In genomic region chr19:14136509-14137281, GRCh38 we compare ENCODE assay signal across 8 cellular contexts. TPM values are rescaled to one million over a fixed set of nuclear protein-coding genes. Genes with fewer than 3 reads are reported as not detected.
DNase-seq lines count a peak whose midpoint lies in the region; FAIRE-seq and TF ChIP-seq lines count a peak whose summit lies in the region.

TSS of gene ASF1B (minus strand) at chr19:14136589. CDS start at chr19:14136456, 133 bp downstream.

- peak within 1 kb of the TSS; percentile 98 for H3K18ac ChIP-seq in neuronal stem cell (ENCODE audit: low read length)

- H3K4me3 Mint-ChIP-seq in HFFc6: peak within 1 kb of the TSS; percentile 91
- H3K4me3 Mint-ChIP-seq in activated naive CD4-positive, alpha-beta T cell treated with anti-CD3 and anti-CD28 coated beads for 36 hours: peak within 1 kb of the TSS; percentile 83

- H3K4me3 ChIP-seq in GM08714 (ENCODE audit: low read length) (peak within 1 kb of the TSS; percentile 98), neuronal stem cell (ENCODE audit: low read length in 2 of 2) (peak within 1 kb of the TSS; percentile 98 to 100)

- no peak within 1 kb of the TSS for H2BK15ac ChIP-seq in neuronal stem cell (ENCODE audit: low read length)

- no peak within 1 kb of the TSS for H2BK12ac ChIP-seq in neuronal stem cell (ENCODE audit: low read length)

- peak within 1 kb of the TSS; percentile 82 for H2BK5ac ChIP-seq in neuronal stem cell (ENCODE audit: low read length)

- peaks cover 2 to 20% of the 10 kb centered on the region in 2 donors for H3K36me3 ChIP-seq in neuronal stem cell (replicated peaks in 1 of 2; ENCODE audit: control insufficient read depth in 2 of 2, insufficient read depth in 2 of 2, low read length in 2 of 2)

- no CpG with 5 or more reads among the region's 78 CpGs for WGBS in neuronal stem cell (ENCODE audit: extremely low coverage in 2 of 2, insufficient read length in 2 of 2, insufficient replicate concordance in 1 of 2), 2 donors

- H3K4me1 Mint-ChIP-seq in HFFc6 (ENCODE audit: low read depth): peaks cover 40% of the 10 kb centered on the region
- peaks cover 41% of the 10 kb centered on the region for H3K4me1 Mint-ChIP-seq in activated naive CD4-positive, alpha-beta T cell treated with anti-CD3 and anti-CD28 coated beads for 36 hours (ENCODE audit: low read depth)

- peaks cover 13 to 18% of the 10 kb centered on the region in 2 donors for H3K4me1 ChIP-seq in neuronal stem cell (ENCODE audit: control insufficient read depth in 2 of 2, insufficient read depth in 1 of 2, low read depth in 1 of 2, low read length in 2 of 2)

- peaks cover 4% of the 10 kb centered on the region for H3K27me3 Mint-ChIP-seq in HFFc6 (ENCODE audit: insufficient read depth)
- H3K27me3 Mint-ChIP-seq in activated naive CD4-positive, alpha-beta T cell treated with anti-CD3 and anti-CD28 coated beads for 36 hours (ENCODE audit: low read depth): no peaks in the 10 kb centered on the region

- peak within 1 kb of the TSS; percentile 99 for H3K9ac ChIP-seq in neuronal stem cell (ENCODE audit: low read depth, low read length, poor library complexity)

- H3K27me3 ChIP-seq in neuronal stem cell (ENCODE audit: control insufficient read depth in 3 of 3, insufficient read depth in 3 of 3, low read depth in 1 of 3, low read length in 3 of 3): no peaks in the 10 kb centered on the region

- H2BK120ac ChIP-seq in neuronal stem cell (ENCODE audit: low read depth, low read length): peak within 1 kb of the TSS; percentile 47

- CTCF ChIA-PET in activated naive CD4-positive, alpha-beta T cell treated with anti-CD3 and anti-CD28 coated beads for 36 hours (lab: Charles Lee): interaction anchor here (0.6 to 3.6 kb wide), 45 partner anchors 9 to 363 kb away, joined by 3 to 17 read pairs (median 4); partner anchors contain the start of genes C19orf67, MISP3 and PRKACA

- peak within 1 kb of the TSS; percentile 94 for H3K4me2 ChIP-seq in neuronal stem cell (ENCODE audit: insufficient read depth, low read length, poor library complexity, severe bottlenecking)

- H2AK5ac ChIP-seq in neuronal stem cell (ENCODE audit: low read depth, low read length): peak within 1 kb of the TSS; percentile 90

- TF ChIP-seq CTCF in HFFc6 (IDR thresholded peaks at IDR 0.05): peak; percentile 79

- peaks cover 4% of the 10 kb centered on the region for H3K79me1 ChIP-seq in neuronal stem cell (ENCODE audit: low read depth, low read length)

- no peaks in the 10 kb centered on the region for H3K36me3 Mint-ChIP-seq in HFFc6 (ENCODE audit: low read depth)
- peaks cover 20% of the 10 kb centered on the region for H3K36me3 Mint-ChIP-seq in activated naive CD4-positive, alpha-beta T cell treated with anti-CD3 and anti-CD28 coated beads for 36 hours (ENCODE audit: low read depth)

- peak within 1 kb of the TSS; percentile 95 for H3K27ac Mint-ChIP-seq in HFFc6
- H3K27ac Mint-ChIP-seq in activated naive CD4-positive, alpha-beta T cell treated with anti-CD3 and anti-CD28 coated beads for 36 hours: peak within 1 kb of the TSS; percentile 91

- DNase-seq in HFFc6 (peak; percentile 100), NAMALWA (ENCODE audit: low spot score) (peak; percentile 100), SK-N-DZ (ENCODE audit: low spot score) (peak; percentile 100), frontal cortex (ENCODE audit: low spot score in 2 of 2) (peak; percentile 97), neuronal stem cell (ENCODE audit: low spot score) (peak; percentile 100), substantia nigra (lab: John Stamatoyannopoulos, UW) (peak; percentile 81 to 100 (median 99))
- peak; percentile 99 for DNase-seq in activated naive CD4-positive, alpha-beta T cell treated with anti-CD3 and anti-CD28 coated beads for 36 hours

- H3K9me3 ChIP-seq in neuronal stem cell (replicated peaks in 1 of 2; ENCODE audit: control insufficient read depth in 2 of 2, insufficient read depth in 1 of 2, low read depth in 1 of 2, low read length in 2 of 2): no peaks in the 10 kb centered on the region

- H3K23ac ChIP-seq in neuronal stem cell (ENCODE audit: low read depth, low read length, poor library complexity): peak within 1 kb of the TSS; percentile 98

- no peak within 1 kb of the TSS for H3K4ac ChIP-seq in neuronal stem cell (ENCODE audit: low read length)

- FAIRE-seq in frontal cortex (lab: Jason Lieb, UNC): peak; percentile 91

- no peaks in the 10 kb centered on the region for H3K9me3 Mint-ChIP-seq in HFFc6
- no peaks in the 10 kb centered on the region for H3K9me3 Mint-ChIP-seq in activated naive CD4-positive, alpha-beta T cell treated with anti-CD3 and anti-CD28 coated beads for 36 hours

- intact Hi-C loops in activated naive CD4-positive, alpha-beta T cell treated with anti-CD3 and anti-CD28 coated beads for 36 hours (cut with micrococcal nuclease): loop anchor here (1.0 to 5.0 kb wide), 17 partner anchors 13 to 436 kb away; partner anchors contain the start of genes DCAF15, DDX39A, DNAJB1 and NDUFB7

- no peak within 1 kb of the TSS for H4K91ac ChIP-seq in neuronal stem cell (ENCODE audit: low read depth, low read length, poor library complexity)

- peak within 1 kb of the TSS; percentile 75 for H3K14ac ChIP-seq in neuronal stem cell (ENCODE audit: low read length)

- H3K27ac ChIP-seq in neuronal stem cell (replicated peaks; ENCODE audit: low read length) (peak within 1 kb of the TSS; percentile 81), substantia nigra (ENCODE audit: low read depth, low read length, poor library complexity, severe bottlenecking) (peak within 1 kb of the TSS; percentile 79)

- H4K8ac ChIP-seq in neuronal stem cell (ENCODE audit: low read depth, low read length): no peak within 1 kb of the TSS

- H2AFZ ChIP-seq in neuronal stem cell (ENCODE audit: low read length): peak within 1 kb of the TSS; percentile 93

RNA-seq across cellular contexts. Expression of gene ASF1B, which starts in this region (rescaled TPM):
- 10 to 100 TPM; 11.0 to 22.8 (median 18.6) TPM for total RNA-seq in HFFc6 (2021; fragmentation: NEBNext Ultra II Directional; extraction: Animal tissue kit (Norgen Biotek cat#: 25700))
- 75.4 and 92.6 TPM in 2 replicates for polyA plus RNA-seq in SK-N-DZ (2014; cell fraction: cytosol; rRNA removed)
- 27.8 and 41.8 TPM in 2 replicates for polyA plus RNA-seq in SK-N-DZ (2014; cell fraction: nucleus; rRNA removed)
- total RNA-seq in activated naive CD4-positive, alpha-beta T cell treated with anti-CD3 and anti-CD28 coated beads for 36 hours: 10 to 100 TPM; 54.7 to 56.6 TPM
- 1.2 TPM for total RNA-seq in frontal cortex
- polyA plus RNA-seq in neuronal stem cell (2013, experiment 1 of 2): 32.1 TPM
- polyA plus RNA-seq in neuronal stem cell (2013, experiment 2 of 2): 30.3 TPM

Comparison
In these comparisons a context has a peak if more than half of its experiments do, and no peak if none do; other contexts are left out.
1. Peak in every context shown above with its lines: DNase-seq, H3K4me3 ChIP-seq and H3K27ac ChIP-seq.